ENCODE assay signal across 10 cellular contexts in genomic region chr13:107473255-107473654, GRCh38.
"Had no signal": no experiment of that assay in that cellular context is flagged by ENCODE, and none has a peak within 500 bp of the region (broad histone marks: within the 10 kb centered on the region; RNA-seq: fewer than 3 reads in every experiment).

No MANE protein-coding gene starts in this region.

- H3K9me3 ChIP-seq: HAP-1 had no signal

- H3K4me3 ChIP-seq: GM23248, HAP-1 had no signal

- H3K4me1 ChIP-seq: HAP-1 had no signal

- H2AFZ ChIP-seq: GM23248 had no signal

- FAIRE-seq: HTR-8/SVneo had no signal

- H3K27ac ChIP-seq: GM23248, KMS-11 had no signal

- ATAC-seq: HCT116 had no signal

- H3K36me3 ChIP-seq: HAP-1 had no signal

- H3K4me2 ChIP-seq: KMS-11 had no signal

- H3K9ac ChIP-seq: GM23248, KMS-11 had no signal

- DNase-seq: GM23248, GOT3, H7, HFFc6, Karpas-422, KBM-7 had no signal
